In the genomic region with DNA sequence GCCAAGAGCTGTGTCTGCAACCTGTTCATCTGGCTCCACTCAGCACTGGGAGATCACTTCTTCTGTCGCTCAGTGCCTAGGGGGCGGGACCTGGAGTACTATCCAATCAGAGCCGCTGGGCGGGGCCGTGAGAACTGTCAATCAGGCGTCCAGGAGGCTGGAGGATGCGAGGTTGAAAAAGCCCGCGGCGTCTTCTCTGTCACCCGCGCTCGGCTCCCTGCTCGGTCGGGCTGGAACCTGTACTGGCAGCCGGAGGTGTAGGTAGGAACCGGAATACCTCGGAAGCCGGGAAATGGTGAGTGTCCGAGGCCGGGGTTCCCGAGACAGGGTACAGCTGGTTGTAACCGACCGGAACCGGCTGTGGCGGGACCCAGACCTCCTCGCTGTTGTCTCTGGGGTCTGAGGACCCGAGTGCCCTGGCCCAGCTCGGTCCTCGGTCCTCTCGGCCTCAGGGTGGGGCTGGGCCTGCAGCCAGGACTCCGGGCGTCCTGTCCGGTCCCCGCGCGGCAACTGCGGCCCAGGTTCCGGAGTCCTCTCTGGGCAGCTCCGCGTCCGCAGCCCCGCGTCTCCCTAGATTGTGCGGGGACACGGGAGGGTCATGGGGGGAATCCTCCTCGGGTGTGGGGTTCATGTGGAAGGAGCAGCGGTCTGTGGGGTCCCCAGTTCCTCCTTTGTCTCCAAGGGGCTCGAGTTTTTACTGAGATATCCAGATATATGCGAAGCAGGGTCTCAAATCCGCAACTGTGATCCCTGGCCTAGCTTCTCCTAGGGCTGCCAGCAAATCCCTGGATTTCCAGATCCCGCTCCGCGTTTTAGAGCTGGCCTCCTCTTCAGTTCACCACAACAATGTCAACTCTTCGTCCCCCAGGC, we compare ENCODE assay signal across 8 cellular contexts. TPM values are rescaled to one million over a fixed set of nuclear protein-coding genes. Genes with fewer than 3 reads are reported as not detected.
DNase-seq lines count a peak whose midpoint lies in the region; ATAC-seq and TF ChIP-seq lines count a peak whose summit lies in the region.

No MANE protein-coding gene starts in this region.

- peaks cover 7% of the 10 kb centered on the region for H3K36me3 Mint-ChIP-seq in activated CD8-positive, alpha-beta T cell treated with anti-CD3 and anti-CD28 coated beads, Interleukin-2, amount 10 ng/mL, durations not matched to agents 7 days and 5 days (ENCODE audit: low read depth)

- peak overlapping the region; percentile 77 for H3K4me3 ChIP-seq in BJ (ENCODE audit: low read depth, low read length)
- peak overlapping the region; percentile 48 for H3K4me3 ChIP-seq in effector memory CD4-positive, alpha-beta T cell (ENCODE audit: insufficient read depth, low read depth, low read length, poor library complexity, severe bottlenecking)

- DNase-seq in BJ (ENCODE audit: low read depth) (peak; percentile 56), NCI-H748 (lab: John Stamatoyannopoulos, UW; ENCODE audit: unreplicated experiment) (peak; percentile 94), medulla oblongata (ENCODE audit: extremely low spot score) (peak; percentile 96)
- DNase-seq in activated CD8-positive, alpha-beta T cell treated with anti-CD3 and anti-CD28 coated beads, Interleukin-2, amount 10 ng/mL, durations not matched to agents 7 days and 5 days: peak; percentile 98
- peak; percentile 38 to 72 (median 65) for DNase-seq in effector memory CD4-positive, alpha-beta T cell
- DNase-seq in stimulated activated CD4-positive, alpha-beta T cell treated with anti-CD3 and anti-CD28 coated beads, TNF-alpha, amount 100 ng/mL, for 4 hours (ENCODE audit: low read depth in 3 of 3): peak; percentile 69 to 79 (median 78)

- no peaks in the 10 kb centered on the region for H3K9me3 ChIP-seq in effector memory CD4-positive, alpha-beta T cell (ENCODE audit: control insufficient read depth, low read length)

- H3K4me3 Mint-ChIP-seq in activated CD8-positive, alpha-beta T cell treated with anti-CD3 and anti-CD28 coated beads, Interleukin-2, amount 10 ng/mL, durations not matched to agents 7 days and 5 days: peak overlapping the region; percentile 82

- no peaks in the 10 kb centered on the region for H3K36me3 ChIP-seq in BJ (ENCODE audit: control insufficient read depth, insufficient read depth, low read length)
- no peaks in the 10 kb centered on the region for H3K36me3 ChIP-seq in effector memory CD4-positive, alpha-beta T cell (ENCODE audit: control insufficient read depth, insufficient read depth, low read length)

- peaks cover 4% of the 10 kb centered on the region for H3K4me1 ChIP-seq in effector memory CD4-positive, alpha-beta T cell (ENCODE audit: control insufficient read depth, insufficient read depth, low read length, poor library complexity, severe bottlenecking)

- no peaks in the 10 kb centered on the region for H3K4me1 Mint-ChIP-seq in activated CD8-positive, alpha-beta T cell treated with anti-CD3 and anti-CD28 coated beads, Interleukin-2, amount 10 ng/mL, durations not matched to agents 7 days and 5 days (ENCODE audit: low read depth)

- CTCF ChIA-PET in BJ (lab: Yijun Ruan, JAX): interaction anchor here (0.9 to 1.1 kb wide), 2 partner anchors 23 to 604 kb away, joined by 3 to 4 read pairs; no protein-coding TSS in a partner anchor
- CTCF ChIA-PET in activated CD8-positive, alpha-beta T cell treated with anti-CD3 and anti-CD28 coated beads, Interleukin-2, amount 10 ng/mL, durations not matched to agents 7 days and 5 days (lab: Charles Lee): interaction anchor here (1.3 kb wide), 1 partner anchor 158 kb away, joined by 4 read pairs; the partner anchor contains the start of gene ZNF491

- H3K27me3 ChIP-seq in BJ (ENCODE audit: control insufficient read depth, insufficient read depth, low read length): no peaks in the 10 kb centered on the region
- peaks cover 3% of the 10 kb centered on the region for H3K27me3 ChIP-seq in effector memory CD4-positive, alpha-beta T cell (replicated peaks; ENCODE audit: control insufficient read depth, insufficient read depth, low read length, poor library complexity, severe bottlenecking)

- ATAC-seq in GM19372 (IDR thresholded peaks at IDR 0.05; ENCODE audit: low read depth, unreplicated experiment) (peak; percentile 95), HG03558 (IDR thresholded peaks at IDR 0.05; ENCODE audit: extremely low read depth, unreplicated experiment) (peak; percentile 70)
- ATAC-seq in activated CD8-positive, alpha-beta T cell treated with anti-CD3 and anti-CD28 coated beads, Interleukin-2, amount 10 ng/mL, durations not matched to agents 7 days and 5 days: peak; percentile 100

- H3K27ac Mint-ChIP-seq in activated CD8-positive, alpha-beta T cell treated with anti-CD3 and anti-CD28 coated beads, Interleukin-2, amount 10 ng/mL, durations not matched to agents 7 days and 5 days: peak overlapping the region; percentile 55

- H3K27me3 Mint-ChIP-seq in activated CD8-positive, alpha-beta T cell treated with anti-CD3 and anti-CD28 coated beads, Interleukin-2, amount 10 ng/mL, durations not matched to agents 7 days and 5 days (ENCODE audit: low read depth): peaks cover 3% of the 10 kb centered on the region

- H3K27ac ChIP-seq in effector memory CD4-positive, alpha-beta T cell (ENCODE audit: insufficient read depth, low read length, poor library complexity, severe bottlenecking): no peak overlapping the region

- no peaks in the 10 kb centered on the region for H3K9me3 Mint-ChIP-seq in activated CD8-positive, alpha-beta T cell treated with anti-CD3 and anti-CD28 coated beads, Interleukin-2, amount 10 ng/mL, durations not matched to agents 7 days and 5 days (ENCODE audit: insufficient read depth)

- POLR2A ChIA-PET in BJ (lab: Charles Lee): interaction anchor here (0.6 kb wide), 1 partner anchor 554 kb away, joined by 3 read pairs; no protein-coding TSS in a partner anchor
- POLR2A ChIA-PET in activated CD8-positive, alpha-beta T cell treated with anti-CD3 and anti-CD28 coated beads, Interleukin-2, amount 10 ng/mL, durations not matched to agents 7 days and 5 days (lab: Charles Lee): interaction anchor here (0.6 to 1.2 kb wide), 3 partner anchors 10 to 1012 kb away, joined by 3 read pairs; partner anchors contain the start of gene ZNF441

- no peak for TF ChIP-seq CTCF in BJ (IDR thresholded peaks at IDR 0.05; ENCODE audit: insufficient read depth, low read depth, low read length)

RNA-seq across cellular contexts. Expression of gene ZNF627, which starts 42.6 kb away (rescaled TPM):
- polyA plus RNA-seq in BJ (2011; rRNA removed): 5.8 and 9.5 TPM in 2 replicates
- 7.5 and 10.2 TPM in 2 replicates for polyA minus RNA-seq in BJ (2011; rRNA and poly(A)+ RNA removed)
- total RNA-seq in activated CD8-positive, alpha-beta T cell treated with anti-CD3 and anti-CD28 coated beads, Interleukin-2, amount 10 ng/mL, durations not matched to agents 7 days and 5 days: 1 to 10 TPM; 3.7 to 4.8 TPM
